In genomic region chr7:65731129-65731528, GRCh38 we compare ENCODE assay signal across 13 cellular contexts.
DNase-seq lines count a peak whose midpoint lies in the region; ATAC-seq, FAIRE-seq and TF ChIP-seq lines count a peak whose summit lies in the region.
"Had no signal": no experiment of that assay in that cellular context is flagged by ENCODE, and none has a peak within 500 bp of the region (broad histone marks: within the 10 kb centered on the region; RNA-seq: fewer than 3 reads in every experiment).

No MANE protein-coding gene starts in this region.

- H3K4me2 ChIP-seq in astrocyte (ENCODE audit: low read length): peak overlapping the region; percentile 89

- peaks cover 2% of the 10 kb centered on the region for H3K36me3 Mint-ChIP-seq in T-helper 1 cell treated with Interleukin-12 subunit alpha and Interleukin-12 subunit beta and Interleukin-4 antibody, amounts not matched to agents 30 μg/mL and 1 μg/mL, for 36 hours (ENCODE audit: low read depth)
- H3K36me3 Mint-ChIP-seq in astrocyte (ENCODE audit: low read depth, unreplicated experiment): peaks cover 3% of the 10 kb centered on the region
- H3K36me3 Mint-ChIP-seq: naive B cell had no signal

- peak overlapping the region; percentile 73 for H2AFZ ChIP-seq in astrocyte (ENCODE audit: low read depth, low read length)

- H3K27ac ChIP-seq in astrocyte (ENCODE audit: low read depth, low read length): no peak overlapping the region
- no peak overlapping the region for H3K27ac ChIP-seq in iPS-20b (ENCODE audit: low read length)
- H3K27ac ChIP-seq in spleen: no peak overlapping the region
- H3K27ac ChIP-seq in caudate nucleus (ENCODE audit: low read depth, low read length): no peak overlapping the region
- H3K27ac ChIP-seq: 22Rv1 had no signal

- TF ChIP-seq POLR2A in spleen (IDR thresholded peaks at IDR 0.05): no peak

- H3K4me1 ChIP-seq in astrocyte (ENCODE audit: insufficient read depth, low read length) (peaks cover 7% of the 10 kb centered on the region), iPS-20b (ENCODE audit: insufficient read depth, low read length) (0 out of 2 replicates have a peak, but pooled peaks cover 3% of the 10 kb centered on the region), spleen (peaks cover 0 to 15% (median 7%) of the 10 kb centered on the region in 6 donors)

- DNase-seq in T-helper 1 cell: no peak
- DNase-seq in astrocyte (ENCODE audit: low read depth): no peak
- DNase-seq in spleen: no peak
- no peak for DNase-seq in caudate nucleus (lab: John Stamatoyannopoulos, UW)
- DNase-seq in NCI-H2029 treated with DMSO at 0.1 percent for 48 hours (lab: John Stamatoyannopoulos, UW): no peak
- DNase-seq: naive B cell, NCI-H510A treated with DMSO at 0.1 percent for 48 hours had no signal

- H4K20me1 ChIP-seq in astrocyte (ENCODE audit: insufficient read depth, low read length): no peaks in the 10 kb centered on the region

- ATAC-seq in GM18517 (IDR thresholded peaks at IDR 0.05; ENCODE audit: unreplicated experiment): no peak

- intact Hi-C loops in spleen (cut with DNase I; ENCODE audit: low total_unique reads): no loop called here

- H3K27me3 ChIP-seq in astrocyte (ENCODE audit: insufficient read depth, low read length) (no peaks in the 10 kb centered on the region), iPS-20b (ENCODE audit: insufficient read depth, low read length) (no peaks in the 10 kb centered on the region), spleen (replicated peaks in 1 of 7) (no peaks in the 10 kb centered on the region)

- 58 to 77% (median 64%) methylated on average over 7 of the region's 7 CpGs for WGBS in spleen, 5 donors

- TF ChIP-seq CTCF in astrocyte (IDR thresholded peaks at IDR 0.05; ENCODE audit: insufficient read depth, low read depth, low read length): no peak
- TF ChIP-seq CTCF in spleen (IDR thresholded peaks at IDR 0.05 in 8 of 11, conservative IDR thresholded peaks at IDR 0.05 in 3 of 11): no peak

- H3K9me3 Mint-ChIP-seq in T-helper 1 cell treated with Interleukin-12 subunit alpha and Interleukin-12 subunit beta and Interleukin-4 antibody, amounts not matched to agents 30 μg/mL and 1 μg/mL, for 36 hours: no peaks in the 10 kb centered on the region
- H3K9me3 Mint-ChIP-seq in astrocyte (ENCODE audit: unreplicated experiment): no peaks in the 10 kb centered on the region
- H3K9me3 Mint-ChIP-seq: activated CD4-positive, alpha-beta memory T cell treated with anti-CD3 and anti-CD28 coated beads for 36 hours had no signal

- no peak overlapping the region for H3K27ac Mint-ChIP-seq in T-helper 1 cell treated with Interleukin-12 subunit alpha and Interleukin-12 subunit beta and Interleukin-4 antibody, amounts not matched to agents 30 μg/mL and 1 μg/mL, for 36 hours
- no peak overlapping the region for H3K27ac Mint-ChIP-seq in astrocyte (ENCODE audit: unreplicated experiment)
- H3K27ac Mint-ChIP-seq: activated CD4-positive, alpha-beta memory T cell treated with anti-CD3 and anti-CD28 coated beads for 36 hours had no signal

- no peaks in the 10 kb centered on the region for H3K9me3 ChIP-seq in astrocyte (ENCODE audit: insufficient read depth, low read depth, low read length)
- H3K9me3 ChIP-seq in iPS-20b (ENCODE audit: insufficient read depth, low read depth, low read length): no peaks in the 10 kb centered on the region
- H3K9me3 ChIP-seq in spleen: no peaks in the 10 kb centered on the region

- H3K9ac ChIP-seq in astrocyte (ENCODE audit: low read length) (peak overlapping the region; percentile 57), iPS-20b (ENCODE audit: low read depth, low read length) (peak overlapping the region; percentile 74; the same call in 1 of the 2 replicates)

- no peaks in the 10 kb centered on the region for H3K79me2 ChIP-seq in astrocyte (ENCODE audit: insufficient read depth, low read length)

- H3K36me3 ChIP-seq in astrocyte (ENCODE audit: insufficient read depth, low read length): no peaks in the 10 kb centered on the region
- no peaks in the 10 kb centered on the region for H3K36me3 ChIP-seq in iPS-20b (ENCODE audit: insufficient read depth, low read depth, low read length)
- H3K36me3 ChIP-seq in spleen: peaks cover 0 to 31% (median 4%) of the 10 kb centered on the region in 6 donors

- no peak for FAIRE-seq in astrocyte (lab: Jason Lieb, UNC)
- FAIRE-seq: GM18507 had no signal

- no peaks in the 10 kb centered on the region for H3K27me3 Mint-ChIP-seq in T-helper 1 cell treated with Interleukin-12 subunit alpha and Interleukin-12 subunit beta and Interleukin-4 antibody, amounts not matched to agents 30 μg/mL and 1 μg/mL, for 36 hours (ENCODE audit: low read depth)
- H3K27me3 Mint-ChIP-seq in astrocyte (ENCODE audit: low read depth, unreplicated experiment): no peaks in the 10 kb centered on the region
- H3K27me3 Mint-ChIP-seq: activated CD4-positive, alpha-beta memory T cell treated with anti-CD3 and anti-CD28 coated beads for 36 hours; naive B cell had no signal

- H3K4me3 Mint-ChIP-seq in T-helper 1 cell treated with Interleukin-12 subunit alpha and Interleukin-12 subunit beta and Interleukin-4 antibody, amounts not matched to agents 30 μg/mL and 1 μg/mL, for 36 hours: peak overlapping the region; percentile 52
- peak overlapping the region; percentile 76 for H3K4me3 Mint-ChIP-seq in astrocyte (ENCODE audit: unreplicated experiment)
- H3K4me3 Mint-ChIP-seq: activated CD4-positive, alpha-beta memory T cell treated with anti-CD3 and anti-CD28 coated beads for 36 hours had no signal

- H3K4me1 Mint-ChIP-seq in T-helper 1 cell treated with Interleukin-12 subunit alpha and Interleukin-12 subunit beta and Interleukin-4 antibody, amounts not matched to agents 30 μg/mL and 1 μg/mL, for 36 hours (ENCODE audit: low read depth): peaks cover 4% of the 10 kb centered on the region
- H3K4me1 Mint-ChIP-seq in astrocyte (ENCODE audit: low read depth, unreplicated experiment): peaks cover 5% of the 10 kb centered on the region

- peak overlapping the region; percentile 41 for H3K4me3 ChIP-seq in astrocyte (ENCODE audit: insufficient read depth, low read depth, low read length)
- peak overlapping the region; percentile 74 for H3K4me3 ChIP-seq in iPS-20b (ENCODE audit: low read length)
- H3K4me3 ChIP-seq in spleen: peak overlapping the region in 6 of 8 donors; percentile 10 to 61 (median 26)
